In genomic region chr1:193771596-193771995, GRCh38 we compare ENCODE assay signal across 21 cellular contexts.
"Had no signal": no experiment of that assay in that cellular context is flagged by ENCODE, and none has a peak within 500 bp of the region (broad histone marks: within the 10 kb centered on the region; RNA-seq: fewer than 3 reads in every experiment).

No MANE protein-coding gene starts in this region.

- H3K9me3 ChIP-seq: SJSA1, SK-N-SH had no signal

- H3K4me3 ChIP-seq: SJSA1 had no signal

- DNase-seq: KBM-7, MV-4-11, NCI-H1048, NCI-H1105, NCI-H1417, NCI-H1436 treated with DMSO at 0.1 percent for 48 hours, NCI-H1694, NCI-H187 treated with DMSO at 0.1 percent for 48 hours, NCI-H2029 treated with DMSO at 0.1 percent for 48 hours, NCI-H2171, NCI-H226, NCI-H446, NCI-H510A, NCI-H524 treated with DMSO at 0.1 percent for 48 hours, NCI-H69, NCI-H774, Right ventricle myocardium superior, RPMI8226, SIG-M5, SK-N-SH had no signal

- H3K4me2 ChIP-seq: SK-N-SH had no signal

- H3K4me1 ChIP-seq: SJSA1 had no signal

- H3K36me3 ChIP-seq: SJSA1 had no signal

- H3K27ac ChIP-seq: SJSA1 had no signal

- H3K27me3 ChIP-seq: SJSA1 had no signal

- H3K9ac ChIP-seq: SK-N-SH had no signal
